In genomic region chr22:20156611-20157415, GRCh38 we compare ENCODE assay signal across 8 cellular contexts. TPM values are rescaled to one million over a fixed set of nuclear protein-coding genes. Genes with fewer than 3 reads are reported as not detected.
DNase-seq lines count a peak whose midpoint lies in the region; ATAC-seq, FAIRE-seq and TF ChIP-seq lines count a peak whose summit lies in the region.

No MANE protein-coding gene starts in this region.

- no peak overlapping the region for H3K27ac ChIP-seq in lower lobe of right lung

- intact Hi-C loops in lower lobe of right lung (cut with DNase I) = loop anchor here (10.0 kb wide), 1 partner anchor 128 kb away; no protein-coding TSS in a partner anchor

- FAIRE-seq in GM19239 (lab: Jason Lieb, UNC) = peak; percentile 93

- CTCF ChIA-PET in AG04449 (lab: Yijun Ruan, JAX) = interaction anchor here (0.7 to 5.6 kb wide), 28 partner anchors 9 to 299 kb away, joined by 3 to 89 read pairs (median 5); partner anchors contain the start of gene DGCR6L

- no peaks in the 10 kb centered on the region for H3K36me3 ChIP-seq in lower lobe of right lung

- H3K4me1 ChIP-seq in lower lobe of right lung = no peaks in the 10 kb centered on the region

- H3K27me3 ChIP-seq in lower lobe of right lung (ENCODE audit: low read depth) = peaks cover 20% of the 10 kb centered on the region

- H3K9me3 ChIP-seq in lower lobe of right lung = no peaks in the 10 kb centered on the region

- ATAC-seq in lower lobe of right lung (peak; percentile 83), HG02840 (IDR thresholded peaks at IDR 0.05; ENCODE audit: low FRiP score, unreplicated experiment) (no peak)

- H3K4me3 ChIP-seq in AG04449 (ENCODE audit: low read depth, low read length) (no peak overlapping the region), lower lobe of right lung (no peak overlapping the region)

- DNase-seq in AG04449 (ENCODE audit: low read depth, low spot score) = peak; percentile 3
- DNase-seq in GM19239 (ENCODE audit: insufficient read length, low spot score) = peak; percentile 99
- DNase-seq in NCI-H526 treated with DMSO at 0.1 percent for 48 hours (lab: John Stamatoyannopoulos, UW) = peak; percentile 3
- DNase-seq in activated CD4-positive, alpha-beta T cell treated with anti-CD3 and anti-CD28 coated beads, Interleukin-2, amount 50 U/mL, for 48 hours = peak; percentile 91
- peak; percentile 65 to 78 for DNase-seq in dermis microvascular lymphatic vessel endothelial cell (ENCODE audit: low read depth in 2 of 2)
- DNase-seq in lower lobe of right lung = peak; percentile 85
- peak; percentile 77 to 80 (median 79) for DNase-seq in stimulated activated CD4-positive, alpha-beta T cell treated with anti-CD3 and anti-CD28 coated beads, TNF-alpha, amount 100 ng/mL, for 48 hours (ENCODE audit: low read depth in 3 of 3)

- POLR2A ChIA-PET in AG04449 (lab: Yijun Ruan, JAX) = interaction anchor here (1.0 kb wide), 1 partner anchor 80 kb away, joined by 3 read pairs; no protein-coding TSS in a partner anchor

- peak; percentile 95 for TF ChIP-seq CTCF in AG04449 (IDR thresholded peaks at IDR 0.05; ENCODE audit: insufficient read depth, low read length, missing control alignments)
- TF ChIP-seq CTCF in lower lobe of right lung (IDR thresholded peaks at IDR 0.05) = peak; percentile 99

RNA-seq across cellular contexts. Expression of gene CCDC188, which starts 6.0 kb away (rescaled TPM):
- 4.9 and 5.0 TPM in 2 replicates for total RNA-seq in dermis microvascular lymphatic vessel endothelial cell
- 0.77 TPM for total RNA-seq in lower lobe of right lung

RNA-seq across cellular contexts. Expression of gene ZDHHC8, which starts 25.2 kb away (rescaled TPM):
- total RNA-seq in dermis microvascular lymphatic vessel endothelial cell = 3.0 and 10.7 TPM in 2 replicates
- total RNA-seq in lower lobe of right lung = 77.2 TPM

RNA-seq across cellular contexts. Expression of gene TRMT2A, which starts 39.8 kb away (rescaled TPM):
- total RNA-seq in dermis microvascular lymphatic vessel endothelial cell (23.0 and 36.2 TPM in 2 replicates), lower lobe of right lung (70.4 TPM)

RNA-seq across cellular contexts. Expression of gene RANBP1, which starts 40.9 kb away (rescaled TPM):
- total RNA-seq in dermis microvascular lymphatic vessel endothelial cell (113 and 148 TPM in 2 replicates), lower lobe of right lung (58.3 TPM)

Comparison
In these comparisons a context has a peak if more than half of its experiments do, and no peak if none do; other contexts are left out.
1. DNase-seq: peak in every context shown above with its lines; median percentile 99 in GM19239; 91 in activated CD4-positive, alpha-beta T cell treated with anti-CD3 and anti-CD28 coated beads, Interleukin-2, amount 50 U/mL, for 48 hours; 85 in lower lobe of right lung; 79 in stimulated activated CD4-positive, alpha-beta T cell treated with anti-CD3 and anti-CD28 coated beads, TNF-alpha, amount 100 ng/mL, for 48 hours; 72 in dermis microvascular lymphatic vessel endothelial cell; 3 in AG04449; 3 in NCI-H526 treated with DMSO at 0.1 percent for 48 hours.